In the genomic region with DNA sequence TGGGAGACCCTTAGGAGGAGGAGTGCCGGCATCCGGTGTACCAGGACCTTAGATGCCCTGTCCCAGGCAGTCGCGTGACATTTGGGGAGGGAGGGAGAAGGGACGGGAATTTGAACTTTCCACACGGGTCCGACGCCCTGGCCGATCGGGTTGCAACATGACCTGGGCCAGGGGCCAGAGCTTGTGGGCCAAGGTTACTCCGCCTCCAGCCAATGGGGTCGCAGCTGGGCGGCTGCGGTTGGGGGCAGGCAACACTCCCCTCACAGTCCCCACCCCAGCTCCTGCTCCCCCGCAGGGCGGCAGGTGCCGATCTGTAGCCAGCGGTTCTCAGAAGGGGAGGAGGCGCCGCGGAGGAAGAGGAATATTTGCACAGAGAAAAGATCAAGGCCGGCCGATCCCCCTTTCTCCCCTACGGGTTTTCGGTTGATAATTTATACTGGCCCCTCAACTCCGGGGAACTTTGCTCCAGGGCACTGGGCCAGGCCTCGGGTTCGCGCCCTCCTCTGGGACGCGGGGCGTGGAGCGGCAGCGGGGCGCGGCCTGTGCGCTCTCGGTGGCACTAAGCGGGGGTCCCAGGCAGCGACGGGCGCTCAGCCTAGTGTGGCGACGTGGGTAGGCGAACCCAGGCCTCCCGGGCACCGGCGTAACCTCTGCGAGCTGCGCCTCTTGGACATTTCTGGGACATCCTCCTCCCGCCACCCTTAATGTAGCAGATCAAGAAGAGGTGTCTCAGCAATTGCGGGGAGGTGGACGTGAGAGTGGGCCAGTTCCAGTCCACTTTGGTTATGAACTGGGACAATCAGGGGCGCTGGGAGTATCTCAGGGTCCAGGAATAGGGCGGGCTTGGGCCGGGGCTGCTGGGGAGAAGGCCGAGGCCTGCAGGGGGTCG, we compare ENCODE assay signal across 1 cellular context.
TF ChIP-seq lines count a peak whose summit lies in the region.

No MANE protein-coding gene starts in this region.

TF ChIP-seq in HepG2, 621 proteins besides CTCF, POLR2A, EP300 and RAD21 (continued from another document and continues in another):
- TF ChIP-seq ZNF441 (CRISPR knock-in tag; IDR thresholded peaks at IDR 0.05; ENCODE audit: borderline replicate concordance), result 0 out of 2 replicates have a peak, but pooled peaks have one; percentile 13
- TF ChIP-seq MAFK (conservative IDR thresholded peaks at IDR 0.05 in 1 of 2, IDR thresholded peaks at IDR 0.05 in 1 of 2; ENCODE audit: low read length in 2 of 2), result no peak
- TF ChIP-seq, protein P1, sequence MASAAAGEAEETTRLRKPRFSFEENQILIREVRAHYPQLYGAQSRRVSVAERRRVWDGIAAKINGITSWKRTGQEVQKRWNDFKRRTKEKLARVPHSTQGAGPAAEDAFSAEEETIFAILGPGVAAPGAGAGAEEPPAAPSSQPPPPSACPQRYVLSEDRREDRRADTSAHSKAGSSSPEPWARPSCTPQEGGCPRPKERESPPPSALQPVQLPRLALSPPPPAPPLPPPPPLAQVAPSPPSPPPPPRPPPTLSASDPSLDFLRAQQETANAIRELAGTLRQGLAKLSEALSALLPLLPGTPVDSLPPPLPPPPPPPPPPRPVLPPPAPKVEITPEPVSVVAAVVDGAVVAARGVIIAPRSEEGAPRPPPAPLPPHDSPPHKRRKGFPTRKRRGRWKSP (CRISPR knock-in tag; IDR thresholded peaks at IDR 0.05), result peak; percentile 80
- TF ChIP-seq, protein P2, sequence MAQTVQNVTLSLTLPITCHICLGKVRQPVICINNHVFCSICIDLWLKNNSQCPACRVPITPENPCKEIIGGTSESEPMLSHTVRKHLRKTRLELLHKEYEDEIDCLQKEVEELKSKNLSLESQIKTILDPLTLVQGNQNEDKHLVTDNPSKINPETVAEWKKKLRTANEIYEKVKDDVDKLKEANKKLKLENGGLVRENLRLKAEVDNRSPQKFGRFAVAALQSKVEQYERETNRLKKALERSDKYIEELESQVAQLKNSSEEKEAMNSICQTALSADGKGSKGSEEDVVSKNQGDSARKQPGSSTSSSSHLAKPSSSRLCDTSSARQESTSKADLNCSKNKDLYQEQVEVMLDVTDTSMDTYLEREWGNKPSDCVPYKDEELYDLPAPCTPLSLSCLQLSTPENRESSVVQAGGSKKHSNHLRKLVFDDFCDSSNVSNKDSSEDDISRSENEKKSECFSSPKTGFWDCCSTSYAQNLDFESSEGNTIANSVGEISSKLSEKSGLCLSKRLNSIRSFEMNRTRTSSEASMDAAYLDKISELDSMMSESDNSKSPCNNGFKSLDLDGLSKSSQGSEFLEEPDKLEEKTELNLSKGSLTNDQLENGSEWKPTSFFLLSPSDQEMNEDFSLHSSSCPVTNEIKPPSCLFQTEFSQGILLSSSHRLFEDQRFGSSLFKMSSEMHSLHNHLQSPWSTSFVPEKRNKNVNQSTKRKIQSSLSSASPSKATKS (CRISPR knock-in tag; IDR thresholded peaks at IDR 0.05), result no peak; the same call in 1 of the 2 replicates
- TF ChIP-seq, protein P3, sequence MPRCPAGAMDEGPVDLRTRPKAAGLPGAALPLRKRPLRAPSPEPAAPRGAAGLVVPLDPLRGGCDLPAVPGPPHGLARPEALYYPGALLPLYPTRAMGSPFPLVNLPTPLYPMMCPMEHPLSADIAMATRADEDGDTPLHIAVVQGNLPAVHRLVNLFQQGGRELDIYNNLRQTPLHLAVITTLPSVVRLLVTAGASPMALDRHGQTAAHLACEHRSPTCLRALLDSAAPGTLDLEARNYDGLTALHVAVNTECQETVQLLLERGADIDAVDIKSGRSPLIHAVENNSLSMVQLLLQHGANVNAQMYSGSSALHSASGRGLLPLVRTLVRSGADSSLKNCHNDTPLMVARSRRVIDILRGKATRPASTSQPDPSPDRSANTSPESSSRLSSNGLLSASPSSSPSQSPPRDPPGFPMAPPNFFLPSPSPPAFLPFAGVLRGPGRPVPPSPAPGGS (CRISPR knock-in tag; IDR thresholded peaks at IDR 0.05), result peak; percentile 44; the same call in 1 of the 2 replicates
- 0 out of 2 replicates have a peak, but pooled peaks have one; percentile 37 for TF ChIP-seq HES4 (CRISPR knock-in tag; IDR thresholded peaks at IDR 0.05; ENCODE audit: borderline replicate concordance)
- peak; percentile 99 for TF ChIP-seq NCOR1 (IDR thresholded peaks at IDR 0.05; ENCODE audit: borderline replicate concordance, low read length)
- peak; percentile 77; the same call in 1 of the 2 replicates for TF ChIP-seq FOXO1 (CRISPR knock-in tag; IDR thresholded peaks at IDR 0.05)
- TF ChIP-seq, protein P4, sequence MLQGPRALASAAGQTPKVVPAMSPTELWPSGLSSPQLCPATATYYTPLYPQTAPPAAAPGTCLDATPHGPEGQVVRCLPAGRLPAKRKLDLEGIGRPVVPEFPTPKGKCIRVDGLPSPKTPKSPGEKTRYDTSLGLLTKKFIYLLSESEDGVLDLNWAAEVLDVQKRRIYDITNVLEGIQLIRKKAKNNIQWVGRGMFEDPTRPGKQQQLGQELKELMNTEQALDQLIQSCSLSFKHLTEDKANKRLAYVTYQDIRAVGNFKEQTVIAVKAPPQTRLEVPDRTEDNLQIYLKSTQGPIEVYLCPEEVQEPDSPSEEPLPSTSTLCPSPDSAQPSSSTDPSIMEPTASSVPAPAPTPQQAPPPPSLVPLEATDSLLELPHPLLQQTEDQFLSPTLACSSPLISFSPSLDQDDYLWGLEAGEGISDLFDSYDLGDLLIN (CRISPR knock-in tag; IDR thresholded peaks at IDR 0.05; ENCODE audit: borderline replicate concordance), result peak; percentile 85; the same call in 1 of the 2 replicates
- TF ChIP-seq NFKB2 (CRISPR knock-in tag; IDR thresholded peaks at IDR 0.05; ENCODE audit: borderline replicate concordance), result peak; percentile 62; the same call in 1 of the 2 replicates
- TF ChIP-seq NPAS2 (CRISPR knock-in tag; IDR thresholded peaks at IDR 0.05; ENCODE audit: borderline replicate concordance), result no peak
- peak; percentile 45; the same call in 1 of the 2 replicates for TF ChIP-seq ZNF430 (CRISPR knock-in tag; IDR thresholded peaks at IDR 0.05)
- TF ChIP-seq HOXD1 (CRISPR knock-in tag; IDR thresholded peaks at IDR 0.05), result no peak
- no peak; the same call in 1 of the 2 replicates for TF ChIP-seq U2AF2 (IDR thresholded peaks at IDR 0.05; ENCODE audit: low read depth, low read length)
- no peak for TF ChIP-seq ZNF251 (CRISPR knock-in tag; IDR thresholded peaks at IDR 0.05)
- TF ChIP-seq, protein P5, sequence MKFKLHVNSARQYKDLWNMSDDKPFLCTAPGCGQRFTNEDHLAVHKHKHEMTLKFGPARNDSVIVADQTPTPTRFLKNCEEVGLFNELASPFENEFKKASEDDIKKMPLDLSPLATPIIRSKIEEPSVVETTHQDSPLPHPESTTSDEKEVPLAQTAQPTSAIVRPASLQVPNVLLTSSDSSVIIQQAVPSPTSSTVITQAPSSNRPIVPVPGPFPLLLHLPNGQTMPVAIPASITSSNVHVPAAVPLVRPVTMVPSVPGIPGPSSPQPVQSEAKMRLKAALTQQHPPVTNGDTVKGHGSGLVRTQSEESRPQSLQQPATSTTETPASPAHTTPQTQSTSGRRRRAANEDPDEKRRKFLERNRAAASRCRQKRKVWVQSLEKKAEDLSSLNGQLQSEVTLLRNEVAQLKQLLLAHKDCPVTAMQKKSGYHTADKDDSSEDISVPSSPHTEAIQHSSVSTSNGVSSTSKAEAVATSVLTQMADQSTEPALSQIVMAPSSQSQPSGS (CRISPR knock-in tag; IDR thresholded peaks at IDR 0.05), result peak; percentile 87
- TF ChIP-seq, protein P6, sequence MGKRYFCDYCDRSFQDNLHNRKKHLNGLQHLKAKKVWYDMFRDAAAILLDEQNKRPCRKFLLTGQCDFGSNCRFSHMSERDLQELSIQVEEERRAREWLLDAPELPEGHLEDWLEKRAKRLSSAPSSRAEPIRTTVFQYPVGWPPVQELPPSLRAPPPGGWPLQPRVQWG (CRISPR knock-in tag; IDR thresholded peaks at IDR 0.05; ENCODE audit: borderline replicate concordance, low read depth), result no peak
- peak; percentile 85; the same call in 1 of the 2 replicates for TF ChIP-seq ZNF510 (CRISPR knock-in tag; IDR thresholded peaks at IDR 0.05; ENCODE audit: low read depth)
- peak; percentile 70; the same call in 1 of the 2 replicates for TF ChIP-seq MIER2 (CRISPR knock-in tag; IDR thresholded peaks at IDR 0.05)
- no peak for TF ChIP-seq SMC3 (IDR thresholded peaks at IDR 0.05; ENCODE audit: low read length)
- no peak for TF ChIP-seq FOXJ3 (CRISPR knock-in tag; IDR thresholded peaks at IDR 0.05; ENCODE audit: borderline replicate concordance)
- TF ChIP-seq ZNF768 (CRISPR knock-in tag; IDR thresholded peaks at IDR 0.05), result peak; percentile 31; the same call in 1 of the 2 replicates
- peak; percentile 65; the same call in 1 of the 2 replicates for TF ChIP-seq ZSCAN29 (CRISPR knock-in tag; conservative IDR thresholded peaks at IDR 0.05)
- TF ChIP-seq ZNF605 (CRISPR knock-in tag; IDR thresholded peaks at IDR 0.05), result peak; percentile 88
- TF ChIP-seq CHD4 (IDR thresholded peaks at IDR 0.05; ENCODE audit: borderline replicate concordance, low read length), result no peak
- TF ChIP-seq, protein P7, sequence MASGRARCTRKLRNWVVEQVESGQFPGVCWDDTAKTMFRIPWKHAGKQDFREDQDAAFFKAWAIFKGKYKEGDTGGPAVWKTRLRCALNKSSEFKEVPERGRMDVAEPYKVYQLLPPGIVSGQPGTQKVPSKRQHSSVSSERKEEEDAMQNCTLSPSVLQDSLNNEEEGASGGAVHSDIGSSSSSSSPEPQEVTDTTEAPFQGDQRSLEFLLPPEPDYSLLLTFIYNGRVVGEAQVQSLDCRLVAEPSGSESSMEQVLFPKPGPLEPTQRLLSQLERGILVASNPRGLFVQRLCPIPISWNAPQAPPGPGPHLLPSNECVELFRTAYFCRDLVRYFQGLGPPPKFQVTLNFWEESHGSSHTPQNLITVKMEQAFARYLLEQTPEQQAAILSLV (CRISPR knock-in tag; IDR thresholded peaks at IDR 0.05; ENCODE audit: borderline replicate concordance), result 0 out of 2 replicates have a peak, but pooled peaks have one; percentile 64
- TF ChIP-seq, protein P8, sequence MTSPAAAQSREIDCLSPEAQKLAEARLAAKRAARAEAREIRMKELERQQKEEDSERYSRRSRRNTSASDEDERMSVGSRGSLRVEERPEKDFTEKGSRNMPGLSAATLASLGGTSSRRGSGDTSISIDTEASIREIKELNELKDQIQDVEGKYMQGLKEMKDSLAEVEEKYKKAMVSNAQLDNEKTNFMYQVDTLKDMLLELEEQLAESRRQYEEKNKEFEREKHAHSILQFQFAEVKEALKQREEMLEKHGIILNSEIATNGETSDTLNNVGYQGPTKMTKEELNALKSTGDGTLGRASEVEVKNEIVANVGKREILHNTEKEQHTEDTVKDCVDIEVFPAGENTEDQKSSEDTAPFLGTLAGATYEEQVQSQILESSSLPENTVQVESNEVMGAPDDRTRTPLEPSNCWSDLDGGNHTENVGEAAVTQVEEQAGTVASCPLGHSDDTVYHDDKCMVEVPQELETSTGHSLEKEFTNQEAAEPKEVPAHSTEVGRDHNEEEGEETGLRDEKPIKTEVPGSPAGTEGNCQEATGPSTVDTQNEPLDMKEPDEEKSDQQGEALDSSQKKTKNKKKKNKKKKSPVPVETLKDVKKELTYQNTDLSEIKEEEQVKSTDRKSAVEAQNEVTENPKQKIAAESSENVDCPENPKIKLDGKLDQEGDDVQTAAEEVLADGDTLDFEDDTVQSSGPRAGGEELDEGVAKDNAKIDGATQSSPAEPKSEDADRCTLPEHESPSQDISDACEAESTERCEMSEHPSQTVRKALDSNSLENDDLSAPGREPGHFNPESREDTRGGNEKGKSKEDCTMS (CRISPR knock-in tag; conservative IDR thresholded peaks at IDR 0.05), result no peak
- no peak; the same call in 1 of the 2 replicates for TF ChIP-seq ZNF343 (CRISPR knock-in tag; IDR thresholded peaks at IDR 0.05)
- TF ChIP-seq ATF7-NPFF (CRISPR knock-in tag; IDR thresholded peaks at IDR 0.05; ENCODE audit: low read depth), result peak; percentile 74; the same call in 1 of the 2 replicates
- TF ChIP-seq KLF6 (CRISPR knock-in tag; IDR thresholded peaks at IDR 0.05), result peak; percentile 22; the same call in 1 of the 2 replicates
- TF ChIP-seq, protein P9, sequence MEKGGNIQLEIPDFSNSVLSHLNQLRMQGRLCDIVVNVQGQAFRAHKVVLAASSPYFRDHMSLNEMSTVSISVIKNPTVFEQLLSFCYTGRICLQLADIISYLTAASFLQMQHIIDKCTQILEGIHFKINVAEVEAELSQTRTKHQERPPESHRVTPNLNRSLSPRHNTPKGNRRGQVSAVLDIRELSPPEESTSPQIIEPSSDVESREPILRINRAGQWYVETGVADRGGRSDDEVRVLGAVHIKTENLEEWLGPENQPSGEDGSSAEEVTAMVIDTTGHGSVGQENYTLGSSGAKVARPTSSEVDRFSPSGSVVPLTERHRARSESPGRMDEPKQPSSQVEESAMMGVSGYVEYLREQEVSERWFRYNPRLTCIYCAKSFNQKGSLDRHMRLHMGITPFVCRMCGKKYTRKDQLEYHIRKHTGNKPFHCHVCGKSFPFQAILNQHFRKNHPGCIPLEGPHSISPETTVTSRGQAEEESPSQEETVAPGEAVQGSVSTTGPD (CRISPR knock-in tag; IDR thresholded peaks at IDR 0.05), result no peak
- no peak for TF ChIP-seq TOE1 (CRISPR knock-in tag; IDR thresholded peaks at IDR 0.05)
- 0 out of 2 replicates have a peak, but pooled peaks have one; percentile 15 for TF ChIP-seq ZNF160 (CRISPR knock-in tag; IDR thresholded peaks at IDR 0.05)
- peak; percentile 70; the same call in 1 of the 2 replicates for TF ChIP-seq ZNF552 (CRISPR knock-in tag; IDR thresholded peaks at IDR 0.05; ENCODE audit: borderline replicate concordance)
- TF ChIP-seq, protein P10, sequence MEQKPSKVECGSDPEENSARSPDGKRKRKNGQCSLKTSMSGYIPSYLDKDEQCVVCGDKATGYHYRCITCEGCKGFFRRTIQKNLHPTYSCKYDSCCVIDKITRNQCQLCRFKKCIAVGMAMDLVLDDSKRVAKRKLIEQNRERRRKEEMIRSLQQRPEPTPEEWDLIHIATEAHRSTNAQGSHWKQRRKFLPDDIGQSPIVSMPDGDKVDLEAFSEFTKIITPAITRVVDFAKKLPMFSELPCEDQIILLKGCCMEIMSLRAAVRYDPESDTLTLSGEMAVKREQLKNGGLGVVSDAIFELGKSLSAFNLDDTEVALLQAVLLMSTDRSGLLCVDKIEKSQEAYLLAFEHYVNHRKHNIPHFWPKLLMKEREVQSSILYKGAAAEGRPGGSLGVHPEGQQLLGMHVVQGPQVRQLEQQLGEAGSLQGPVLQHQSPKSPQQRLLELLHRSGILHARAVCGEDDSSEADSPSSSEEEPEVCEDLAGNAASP (CRISPR knock-in tag; IDR thresholded peaks at IDR 0.05; ENCODE audit: borderline replicate concordance), result peak; percentile 100
- TF ChIP-seq NFKBIZ (CRISPR knock-in tag; IDR thresholded peaks at IDR 0.05), result peak; percentile 75; the same call in 1 of the 2 replicates
- TF ChIP-seq SOX6 (IDR thresholded peaks at IDR 0.05), result no peak
- peak; percentile 94 for TF ChIP-seq SOX6 (CRISPR knock-in tag; IDR thresholded peaks at IDR 0.05)
- TF ChIP-seq XBP1 (CRISPR knock-in tag; IDR thresholded peaks at IDR 0.05), result no peak
- 0 out of 2 replicates have a peak, but pooled peaks have one; percentile 33 for TF ChIP-seq ZNF777 (CRISPR knock-in tag; IDR thresholded peaks at IDR 0.05)
- peak; percentile 87 for TF ChIP-seq GATAD2A (CRISPR knock-in tag; IDR thresholded peaks at IDR 0.05)
- no peak for TF ChIP-seq ZNF12 (CRISPR knock-in tag; IDR thresholded peaks at IDR 0.05)
- TF ChIP-seq MZF1 (CRISPR knock-in tag; IDR thresholded peaks at IDR 0.05; ENCODE audit: borderline replicate concordance), result no peak
- TF ChIP-seq HHEX (CRISPR knock-in tag; IDR thresholded peaks at IDR 0.05), result no peak
- TF ChIP-seq ZFAT (CRISPR knock-in tag; conservative IDR thresholded peaks at IDR 0.05), result no peak
- no peak for TF ChIP-seq GPN1 (CRISPR knock-in tag; IDR thresholded peaks at IDR 0.05; ENCODE audit: borderline replicate concordance)
